8 cellular contexts compared by ENCODE assay signal in genomic region chr20:44909872-44910689, GRCh38. TPM values are rescaled to one million over a fixed set of nuclear protein-coding genes. Genes with fewer than 3 reads are reported as not detected.
DNase-seq lines count a peak whose midpoint lies in the region; ATAC-seq and TF ChIP-seq lines count a peak whose summit lies in the region.

TSS of gene PABPC1L (plus strand) at chr20:44910060. CDS start at chr20:44910144, 84 bp downstream.

- peaks cover 14% of the 10 kb centered on the region for H3K4me1 Mint-ChIP-seq in activated T-helper 17 cell treated with anti-CD3 and anti-CD28 coated beads, Interleukin-2, amount 50 U/mL, for 72 hours
- H3K4me1 Mint-ChIP-seq in neural crest cell = peaks cover 24% of the 10 kb centered on the region

- peak within 1 kb of the TSS; percentile 42 for H3K9ac ChIP-seq in stomach smooth muscle (ENCODE audit: low read length in 2 of 2)

- peaks cover 16 to 22% of the 10 kb centered on the region in 2 donors for H3K36me3 ChIP-seq in stomach smooth muscle (ENCODE audit: control insufficient read depth in 2 of 2, insufficient read depth in 2 of 2, low read length in 2 of 2)

- no peaks in the 10 kb centered on the region for H3K9me3 ChIP-seq in stomach smooth muscle (ENCODE audit: control insufficient read depth in 2 of 2, low read length in 2 of 2)

- peak; percentile 48 for DNase-seq in COLO829 (ENCODE audit: low spot score)
- peak; percentile 86 for DNase-seq in HuH-7 (ENCODE audit: low spot score)
- peak; percentile 70 for DNase-seq in RPMI7951 (ENCODE audit: low read depth)
- peak; percentile 17 for DNase-seq in fibroblast of the conjunctiva (ENCODE audit: low read depth)
- DNase-seq in neural crest cell (ENCODE audit: low read depth, low spot score) = peak; percentile 46

- H3K36me3 Mint-ChIP-seq in activated T-helper 17 cell treated with anti-CD3 and anti-CD28 coated beads, Interleukin-2, amount 50 U/mL, for 72 hours (ENCODE audit: low read depth) = peaks cover 68% of the 10 kb centered on the region
- H3K36me3 Mint-ChIP-seq in neural crest cell (ENCODE audit: low read depth) = peaks cover 10% of the 10 kb centered on the region

- no peaks in the 10 kb centered on the region for H3K27me3 Mint-ChIP-seq in activated T-helper 17 cell treated with anti-CD3 and anti-CD28 coated beads, Interleukin-2, amount 50 U/mL, for 72 hours
- no peaks in the 10 kb centered on the region for H3K27me3 Mint-ChIP-seq in neural crest cell (ENCODE audit: low read depth)

- peak within 1 kb of the TSS; percentile 85 for H3K4me3 Mint-ChIP-seq in activated T-helper 17 cell treated with anti-CD3 and anti-CD28 coated beads, Interleukin-2, amount 50 U/mL, for 72 hours
- peak within 1 kb of the TSS; percentile 89 for H3K4me3 Mint-ChIP-seq in neural crest cell

- peak within 1 kb of the TSS; percentile 82 for H3K27ac Mint-ChIP-seq in activated T-helper 17 cell treated with anti-CD3 and anti-CD28 coated beads, Interleukin-2, amount 50 U/mL, for 72 hours
- H3K27ac Mint-ChIP-seq in neural crest cell (ENCODE audit: unreplicated experiment) = peak within 1 kb of the TSS; percentile 57

- no peak for TF ChIP-seq CTCF in neural crest cell (conservative IDR thresholded peaks at IDR 0.05)

- no peaks in the 10 kb centered on the region for H3K27me3 ChIP-seq in stomach smooth muscle (ENCODE audit: control insufficient read depth in 1 of 2, insufficient read depth in 2 of 2, low read length in 2 of 2)

- ATAC-seq in GM21360 (IDR thresholded peaks at IDR 0.05; ENCODE audit: unreplicated experiment) = peak; percentile 78
- ATAC-seq in activated T-helper 17 cell treated with anti-CD3 and anti-CD28 coated beads, Interleukin-2, amount 50 U/mL, for 72 hours (replicated peaks) = peak; percentile 94

- H3K27ac ChIP-seq in stomach smooth muscle (ENCODE audit: low read length) = no peak within 1 kb of the TSS

- H3K9me3 Mint-ChIP-seq in activated T-helper 17 cell treated with anti-CD3 and anti-CD28 coated beads, Interleukin-2, amount 50 U/mL, for 72 hours = no peaks in the 10 kb centered on the region
- H3K9me3 Mint-ChIP-seq in neural crest cell = no peaks in the 10 kb centered on the region

- peak within 1 kb of the TSS; percentile 58 to 77 for H3K4me3 ChIP-seq in stomach smooth muscle (ENCODE audit: low read length in 2 of 2)

- H3K4me1 ChIP-seq in stomach smooth muscle (ENCODE audit: control insufficient read depth, insufficient read depth, low read length) = peaks cover 12% of the 10 kb centered on the region

RNA-seq across cellular contexts. Expression of gene PABPC1L, which starts in this region (rescaled TPM):
- 4.9 and 6.2 TPM in 2 replicates for total RNA-seq in RPMI7951 (2014; rRNA removed; shearing (Covaris generic))
- total RNA-seq in activated T-helper 17 cell treated with anti-CD3 and anti-CD28 coated beads, Interleukin-2, amount 50 U/mL, for 72 hours = 10 to 100 TPM; 49.3 to 85.9 TPM
- 75.0 and 78.6 TPM in 2 replicates for total RNA-seq in neural crest cell

Comparison
In these comparisons a context has a peak if more than half of its experiments do, and no peak if none do; other contexts are left out.
1. DNase-seq: peak in every context shown above with its lines; median percentile 86 in HuH-7; 70 in RPMI7951; 48 in COLO829; 46 in neural crest cell; 17 in fibroblast of the conjunctiva.